ENCODE assay signal across 1 cellular context in genomic region chr20:44765647-44766367, GRCh38.
A peak's percentile ranks its signal among the peaks of the same experiment; 100 is the strongest.
TF ChIP-seq lines count a peak whose summit lies in the region.

No MANE protein-coding gene starts in this region.

TF ChIP-seq in Ishikawa, 13 proteins besides CTCF, POLR2A, EP300 and RAD21 (continued from another document):
- TF ChIP-seq NFIC (IDR thresholded peaks at IDR 0.05) (peak; percentile 99), ZBTB7A (IDR thresholded peaks at IDR 0.05; ENCODE audit: low read depth) (peak; percentile 50; the same call in 1 of the 2 replicates), YY1 (IDR thresholded peaks at IDR 0.05; ENCODE audit: low read depth) (peak; percentile 36; the same call in 1 of the 2 replicates), TAF1 (IDR thresholded peaks at IDR 0.05; ENCODE audit: low read depth) (no peak), TEAD4 (IDR thresholded peaks at IDR 0.05) (no peak; the same call in 1 of the 2 replicates), CEBPB (IDR thresholded peaks at IDR 0.05) (peak; percentile 19; the same call in 1 of the 2 replicates), EGR1 (IDR thresholded peaks at IDR 0.05) (peak; percentile 45; the same call in 1 of the 2 replicates), TCF12 (IDR thresholded peaks at IDR 0.05; ENCODE audit: low read depth) (peak; percentile 93), REST (IDR thresholded peaks at IDR 0.05; ENCODE audit: low read depth) (no peak), USF1 (IDR thresholded peaks at IDR 0.05) (no peak)
